ENCODE assay signal across 8 cellular contexts in the genomic region with DNA sequence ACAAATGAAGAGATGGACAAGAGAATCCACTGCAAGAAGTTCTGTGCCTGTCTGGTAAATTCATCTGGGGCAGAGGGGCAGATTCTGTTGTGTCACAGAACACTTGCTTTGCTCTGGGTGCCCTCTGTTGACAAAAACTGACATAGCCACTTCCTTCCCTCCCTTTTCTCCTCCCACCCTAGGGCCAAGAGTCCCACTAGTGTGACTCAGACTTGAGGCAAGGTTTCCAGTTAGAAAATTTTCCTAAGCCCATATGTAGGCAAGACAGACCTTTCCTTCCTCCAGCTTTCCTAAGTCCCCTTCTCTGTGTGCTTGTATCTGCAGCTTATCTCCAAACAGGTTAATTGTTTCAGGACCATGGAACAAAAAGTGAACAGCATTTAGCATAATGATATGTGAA.
A peak's percentile ranks its signal among the peaks of the same experiment; 100 is the strongest.
DNase-seq lines count a peak whose midpoint lies in the region; ATAC-seq, FAIRE-seq and TF ChIP-seq lines count a peak whose summit lies in the region.

No MANE protein-coding gene starts in this region.

- H3K79me2 ChIP-seq in GM12878 (ENCODE audit: control insufficient read depth, insufficient read depth, low read length) = no peaks in the 10 kb centered on the region

- TF ChIP-seq EP300 in GM12878 (IDR thresholded peaks at IDR 0.05; ENCODE audit: borderline replicate concordance in 1 of 2, control insufficient read depth in 1 of 2, low read depth in 2 of 2, low read length in 2 of 2) = no peak

- no peaks in the 10 kb centered on the region for H3K36me3 ChIP-seq in Peyer's patch
- no peaks in the 10 kb centered on the region for H3K36me3 ChIP-seq in GM12878 (ENCODE audit: control insufficient read depth in 2 of 2, insufficient read depth in 2 of 2, low read length in 1 of 2)

- H3K4me2 ChIP-seq in GM12878 (ENCODE audit: control insufficient read depth, insufficient read depth) = no peak overlapping the region

- DNase-seq in DMS53 (lab: John Stamatoyannopoulos, UW) = peak; percentile 54
- peak in 39 of 76 experiments; percentile 2 to 54 (median 26) for DNase-seq in HUDEP-2 (lab: John Stamatoyannopoulos, UW; ENCODE audit: unreplicated experiment in 76 of 76)
- DNase-seq in Peyer's patch = peak in 1 of 3 donors; percentile 74
- DNase-seq in GM12878 (ENCODE audit: low read depth, low spot score) = peak; percentile 13
- peak; percentile 71 for DNase-seq in iPS-NIHi7 (ENCODE audit: extremely low spot score)
- peak; percentile 73 for DNase-seq in smooth muscle cell of the brain vasculature (ENCODE audit: low read depth, low spot score)
- no peak for DNase-seq in occipital lobe (lab: John Stamatoyannopoulos, UW)
- DNase-seq in GM19238 (ENCODE audit: insufficient read length, low spot score) = no peak

- H3K9me3 ChIP-seq in Peyer's patch (no peaks in the 10 kb centered on the region), GM12878 (replicated peaks; ENCODE audit: control insufficient read depth, insufficient read depth, low read length) (no peaks in the 10 kb centered on the region)

- FAIRE-seq in GM12878 (lab: Jason Lieb, UNC) = peak; percentile 52

- H3K9ac ChIP-seq in GM12878 (ENCODE audit: control insufficient read depth, insufficient read depth, low read length) = no peak overlapping the region

- peak; percentile 77 for TF ChIP-seq RAD21 in GM12878 (IDR thresholded peaks at IDR 0.05; ENCODE audit: insufficient read depth, low read depth, low read length)

- H2AFZ ChIP-seq in GM12878 (ENCODE audit: control insufficient read depth, low read depth, low read length) = no peak overlapping the region; the same call in 1 of the 2 replicates

- TF ChIP-seq CTCF in Peyer's patch (IDR thresholded peaks at IDR 0.05) (peak in 4 of 6 experiments; percentile 49 to 73 (median 69)), GM12878 (IDR thresholded peaks at IDR 0.05 in 2 of 3, conservative IDR thresholded peaks at IDR 0.05 in 1 of 3; ENCODE audit: control insufficient read depth in 2 of 3, extremely low read depth in 1 of 3, insufficient read depth in 1 of 3, low read depth in 3 of 3, low read length in 3 of 3) (peak; percentile 46 to 75 (median 60); a peak in 5 of 6 replicates)

- RAD21 ChIA-PET in GM12878 (lab: Charles Lee; ENCODE audit: unreplicated experiment) = no interaction called here

- BruUV-seq in GM12878 (replicated peaks; lab: Mats Ljungman, UMichigan) = no TSS peak

- intact Hi-C loops in GM12878 (cut with micrococcal nuclease; ENCODE audit: unreplicated experiment) = loop anchor here (1.0 to 10.0 kb wide), 3 partner anchors 157 to 569 kb away; no protein-coding TSS in a partner anchor

- peak; percentile 87 for ATAC-seq in GM12878

- CTCF ChIA-PET in GM12878 (lab: Yijun Ruan, JAX) = interaction anchor here (0.9 to 4.3 kb wide), 6 partner anchors 45 to 511 kb away, joined by 3 to 20 read pairs (median 4); no protein-coding TSS in a partner anchor

- H3K4me3 ChIP-seq in Peyer's patch (no peak overlapping the region), GM12878 (no peak overlapping the region)

- SMC1A ChIA-PET in GM12878 (lab: Charles Lee; ENCODE audit: uncharacterized antibody, unreplicated experiment) = interaction anchor here (1.1 kb wide), 1 partner anchor 258 kb away, joined by 5 read pairs; no protein-coding TSS in a partner anchor

- in situ Hi-C loops in GM12878 (cut with MboI) = loop anchor here (10.0 kb wide), 1 partner anchor 567 kb away; no protein-coding TSS in a partner anchor

- POLR2A ChIA-PET in GM12878 (lab: Charles Lee) = no interaction called here

- H3K27ac ChIP-seq in Peyer's patch (peak overlapping the region in 2 of 4 donors; percentile 1 to 15), GM12878 (ENCODE audit: control insufficient read depth, insufficient read depth) (no peak overlapping the region)

- H3K27me3 ChIP-seq in Peyer's patch (no peaks in the 10 kb centered on the region), GM12878 (replicated peaks in 1 of 2; ENCODE audit: control insufficient read depth in 2 of 2, insufficient read depth in 2 of 2, low read length in 1 of 2) (no peaks in the 10 kb centered on the region)

- TF ChIP-seq POLR2A in Peyer's patch (IDR thresholded peaks at IDR 0.05) = no peak
- no peak for TF ChIP-seq POLR2A in GM12878 (IDR thresholded peaks at IDR 0.05; ENCODE audit: low read depth, low read length)

- H3K4me1 ChIP-seq in Peyer's patch (peaks cover 0 to 5% (median 0%) of the 10 kb centered on the region in 4 donors), GM12878 (ENCODE audit: control insufficient read depth, insufficient read depth, low read length) (no peaks in the 10 kb centered on the region)

- H4K20me1 ChIP-seq in GM12878 (ENCODE audit: control insufficient read depth, insufficient read depth) = no peaks in the 10 kb centered on the region

TF ChIP-seq in GM12878, 131 proteins besides CTCF, POLR2A, EP300 and RAD21:
- peak; percentile 84 for TF ChIP-seq SMC3 (IDR thresholded peaks at IDR 0.05; ENCODE audit: borderline replicate concordance, low read length)
- no peak for TF ChIP-seq YBX1 (IDR thresholded peaks at IDR 0.05)
- TF ChIP-seq, protein P1, sequence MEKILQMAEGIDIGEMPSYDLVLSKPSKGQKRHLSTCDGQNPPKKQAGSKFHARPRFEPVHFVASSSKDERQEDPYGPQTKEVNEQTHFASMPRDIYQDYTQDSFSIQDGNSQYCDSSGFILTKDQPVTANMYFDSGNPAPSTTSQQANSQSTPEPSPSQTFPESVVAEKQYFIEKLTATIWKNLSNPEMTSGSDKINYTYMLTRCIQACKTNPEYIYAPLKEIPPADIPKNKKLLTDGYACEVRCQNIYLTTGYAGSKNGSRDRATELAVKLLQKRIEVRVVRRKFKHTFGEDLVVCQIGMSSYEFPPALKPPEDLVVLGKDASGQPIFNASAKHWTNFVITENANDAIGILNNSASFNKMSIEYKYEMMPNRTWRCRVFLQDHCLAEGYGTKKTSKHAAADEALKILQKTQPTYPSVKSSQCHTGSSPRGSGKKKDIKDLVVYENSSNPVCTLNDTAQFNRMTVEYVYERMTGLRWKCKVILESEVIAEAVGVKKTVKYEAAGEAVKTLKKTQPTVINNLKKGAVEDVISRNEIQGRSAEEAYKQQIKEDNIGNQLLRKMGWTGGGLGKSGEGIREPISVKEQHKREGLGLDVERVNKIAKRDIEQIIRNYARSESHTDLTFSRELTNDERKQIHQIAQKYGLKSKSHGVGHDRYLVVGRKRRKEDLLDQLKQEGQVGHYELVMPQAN (conservative IDR thresholded peaks at IDR 0.05) = no peak
- no peak for TF ChIP-seq TCF7 (IDR thresholded peaks at IDR 0.05; ENCODE audit: borderline replicate concordance)
- no peak for TF ChIP-seq CHD2 (IDR thresholded peaks at IDR 0.05; ENCODE audit: borderline replicate concordance, low read depth, low read length)
- TF ChIP-seq EZH2 (IDR thresholded peaks at IDR 0.05; ENCODE audit: borderline replicate concordance, control insufficient read depth, low read depth, low read length) = no peak
- TF ChIP-seq KAT2A (conservative IDR thresholded peaks at IDR 0.05; ENCODE audit: control insufficient read depth, low read depth, low read length) = no peak
- no peak for TF ChIP-seq GATAD2B (conservative IDR thresholded peaks at IDR 0.05; ENCODE audit: low read depth)
- TF ChIP-seq, protein P2, sequence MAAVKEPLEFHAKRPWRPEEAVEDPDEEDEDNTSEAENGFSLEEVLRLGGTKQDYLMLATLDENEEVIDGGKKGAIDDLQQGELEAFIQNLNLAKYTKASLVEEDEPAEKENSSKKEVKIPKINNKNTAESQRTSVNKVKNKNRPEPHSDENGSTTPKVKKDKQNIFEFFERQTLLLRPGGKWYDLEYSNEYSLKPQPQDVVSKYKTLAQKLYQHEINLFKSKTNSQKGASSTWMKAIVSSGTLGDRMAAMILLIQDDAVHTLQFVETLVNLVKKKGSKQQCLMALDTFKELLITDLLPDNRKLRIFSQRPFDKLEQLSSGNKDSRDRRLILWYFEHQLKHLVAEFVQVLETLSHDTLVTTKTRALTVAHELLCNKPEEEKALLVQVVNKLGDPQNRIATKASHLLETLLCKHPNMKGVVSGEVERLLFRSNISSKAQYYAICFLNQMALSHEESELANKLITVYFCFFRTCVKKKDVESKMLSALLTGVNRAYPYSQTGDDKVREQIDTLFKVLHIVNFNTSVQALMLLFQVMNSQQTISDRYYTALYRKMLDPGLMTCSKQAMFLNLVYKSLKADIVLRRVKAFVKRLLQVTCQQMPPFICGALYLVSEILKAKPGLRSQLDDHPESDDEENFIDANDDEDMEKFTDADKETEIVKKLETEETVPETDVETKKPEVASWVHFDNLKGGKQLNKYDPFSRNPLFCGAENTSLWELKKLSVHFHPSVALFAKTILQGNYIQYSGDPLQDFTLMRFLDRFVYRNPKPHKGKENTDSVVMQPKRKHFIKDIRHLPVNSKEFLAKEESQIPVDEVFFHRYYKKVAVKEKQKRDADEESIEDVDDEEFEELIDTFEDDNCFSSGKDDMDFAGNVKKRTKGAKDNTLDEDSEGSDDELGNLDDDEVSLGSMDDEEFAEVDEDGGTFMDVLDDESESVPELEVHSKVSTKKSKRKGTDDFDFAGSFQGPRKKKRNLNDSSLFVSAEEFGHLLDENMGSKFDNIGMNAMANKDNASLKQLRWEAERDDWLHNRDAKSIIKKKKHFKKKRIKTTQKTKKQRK (IDR thresholded peaks at IDR 0.05; ENCODE audit: low read depth, low read length) = no peak
- TF ChIP-seq, protein P3, sequence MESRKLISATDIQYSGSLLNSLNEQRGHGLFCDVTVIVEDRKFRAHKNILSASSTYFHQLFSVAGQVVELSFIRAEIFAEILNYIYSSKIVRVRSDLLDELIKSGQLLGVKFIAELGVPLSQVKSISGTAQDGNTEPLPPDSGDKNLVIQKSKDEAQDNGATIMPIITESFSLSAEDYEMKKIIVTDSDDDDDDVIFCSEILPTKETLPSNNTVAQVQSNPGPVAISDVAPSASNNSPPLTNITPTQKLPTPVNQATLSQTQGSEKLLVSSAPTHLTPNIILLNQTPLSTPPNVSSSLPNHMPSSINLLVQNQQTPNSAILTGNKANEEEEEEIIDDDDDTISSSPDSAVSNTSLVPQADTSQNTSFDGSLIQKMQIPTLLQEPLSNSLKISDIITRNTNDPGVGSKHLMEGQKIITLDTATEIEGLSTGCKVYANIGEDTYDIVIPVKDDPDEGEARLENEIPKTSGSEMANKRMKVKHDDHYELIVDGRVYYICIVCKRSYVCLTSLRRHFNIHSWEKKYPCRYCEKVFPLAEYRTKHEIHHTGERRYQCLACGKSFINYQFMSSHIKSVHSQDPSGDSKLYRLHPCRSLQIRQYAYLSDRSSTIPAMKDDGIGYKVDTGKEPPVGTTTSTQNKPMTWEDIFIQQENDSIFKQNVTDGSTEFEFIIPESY (IDR thresholded peaks at IDR 0.05) = no peak
- no peak for TF ChIP-seq NFYA (IDR thresholded peaks at IDR 0.05; ENCODE audit: borderline replicate concordance, low read depth, low read length)
- TF ChIP-seq SPI1 (IDR thresholded peaks at IDR 0.05; ENCODE audit: borderline replicate concordance, insufficient read depth, low read depth, low read length) = peak; percentile 37; the same call in 1 of the 2 replicates
- no peak for TF ChIP-seq BHLHE40 (IDR thresholded peaks at IDR 0.05; ENCODE audit: borderline replicate concordance in 1 of 2, low read depth in 2 of 2, low read length in 1 of 2)
TF ChIP-seq in GM12878: peak in this region for 2.

Comparison
In these comparisons a context has a peak if more than half of its experiments do, and no peak if none do; other contexts are left out.
1. DNase-seq: peak in DMS53 (single experiment), HUDEP-2 (39 of 76), GM12878 (single experiment), iPS-NIHi7 (single experiment) and smooth muscle cell of the brain vasculature (single experiment); none in occipital lobe (single experiment) and GM19238 (single experiment).